In the genomic region with DNA sequence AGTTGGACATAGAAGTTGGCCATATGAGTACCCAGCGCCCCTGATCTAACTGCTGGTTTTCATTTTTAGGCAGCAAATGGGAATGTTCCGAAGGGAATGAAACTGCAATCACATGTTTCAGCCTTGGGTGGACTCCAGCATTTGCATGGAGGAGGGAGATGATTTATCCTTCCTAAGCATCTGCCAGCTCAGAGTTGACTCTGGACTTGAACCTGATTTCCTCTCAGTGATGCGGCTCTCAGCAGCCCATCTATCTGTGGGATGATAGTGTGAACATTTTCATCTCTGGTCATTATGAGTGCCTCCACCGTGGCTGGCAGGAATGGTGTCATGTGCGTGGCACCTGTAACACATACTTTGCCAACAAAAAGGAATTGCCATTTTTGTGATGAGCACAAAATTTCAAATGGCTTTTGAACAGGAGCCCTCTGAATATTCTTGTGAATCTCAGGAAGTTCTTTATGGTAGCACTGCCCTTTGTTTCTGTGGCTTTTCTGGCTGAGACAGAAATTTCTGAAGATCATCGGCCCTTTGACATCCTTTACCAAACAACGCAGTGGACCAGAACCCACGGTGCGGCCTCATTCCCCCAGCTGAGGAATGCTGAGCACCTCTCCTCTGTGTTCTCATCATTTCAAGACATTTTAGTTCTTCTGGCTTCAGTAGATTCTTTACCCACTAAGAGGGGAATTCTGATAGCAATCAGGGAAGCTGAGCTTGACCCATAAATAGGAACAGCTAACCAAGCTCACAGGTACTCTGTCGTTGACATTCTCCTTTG, we compare ENCODE assay signal across 1 cellular context.
TF ChIP-seq lines count a peak whose summit lies in the region.

No MANE protein-coding gene starts in this region.

TF ChIP-seq in IMR-90, 13 proteins besides CTCF, POLR2A, EP300 and RAD21:
- TF ChIP-seq MAFK (IDR thresholded peaks at IDR 0.05; ENCODE audit: low read depth, low read length) (no peak), SMC3 (IDR thresholded peaks at IDR 0.05; ENCODE audit: low read depth, low read length) (no peak), RFX5 (IDR thresholded peaks at IDR 0.05; ENCODE audit: low read depth, low read length) (no peak), NFE2L2 (IDR thresholded peaks at IDR 0.05; ENCODE audit: low read depth, low read length) (no peak), RCOR1 (IDR thresholded peaks at IDR 0.05; ENCODE audit: insufficient replicate concordance, low read length) (no peak), CHD1 (IDR thresholded peaks at IDR 0.05; ENCODE audit: low read depth, low read length) (no peak), BHLHE40 (IDR thresholded peaks at IDR 0.05; ENCODE audit: low read depth, low read length) (no peak), FOS (IDR thresholded peaks at IDR 0.05; ENCODE audit: low read depth, low read length) (no peak), CEBPB (IDR thresholded peaks at IDR 0.05; ENCODE audit: low read depth, low read length) (no peak), MXI1 (IDR thresholded peaks at IDR 0.05; ENCODE audit: borderline replicate concordance, low read depth, low read length) (no peak)
- TF ChIP-seq, protein P1, sequence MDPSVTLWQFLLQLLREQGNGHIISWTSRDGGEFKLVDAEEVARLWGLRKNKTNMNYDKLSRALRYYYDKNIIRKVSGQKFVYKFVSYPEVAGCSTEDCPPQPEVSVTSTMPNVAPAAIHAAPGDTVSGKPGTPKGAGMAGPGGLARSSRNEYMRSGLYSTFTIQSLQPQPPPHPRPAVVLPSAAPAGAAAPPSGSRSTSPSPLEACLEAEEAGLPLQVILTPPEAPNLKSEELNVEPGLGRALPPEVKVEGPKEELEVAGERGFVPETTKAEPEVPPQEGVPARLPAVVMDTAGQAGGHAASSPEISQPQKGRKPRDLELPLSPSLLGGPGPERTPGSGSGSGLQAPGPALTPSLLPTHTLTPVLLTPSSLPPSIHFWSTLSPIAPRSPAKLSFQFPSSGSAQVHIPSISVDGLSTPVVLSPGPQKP (IDR thresholded peaks at IDR 0.05; ENCODE audit: borderline replicate concordance, low read depth, low read length): no peak
- TF ChIP-seq, protein P2, sequence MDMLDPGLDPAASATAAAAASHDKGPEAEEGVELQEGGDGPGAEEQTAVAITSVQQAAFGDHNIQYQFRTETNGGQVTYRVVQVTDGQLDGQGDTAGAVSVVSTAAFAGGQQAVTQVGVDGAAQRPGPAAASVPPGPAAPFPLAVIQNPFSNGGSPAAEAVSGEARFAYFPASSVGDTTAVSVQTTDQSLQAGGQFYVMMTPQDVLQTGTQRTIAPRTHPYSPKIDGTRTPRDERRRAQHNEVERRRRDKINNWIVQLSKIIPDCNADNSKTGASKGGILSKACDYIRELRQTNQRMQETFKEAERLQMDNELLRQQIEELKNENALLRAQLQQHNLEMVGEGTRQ (IDR thresholded peaks at IDR 0.05; ENCODE audit: low read depth, low read length): no peak
TF ChIP-seq in IMR-90: peak in this region for 0.
